ENCODE assay signal across 24 cellular contexts in the genomic region with DNA sequence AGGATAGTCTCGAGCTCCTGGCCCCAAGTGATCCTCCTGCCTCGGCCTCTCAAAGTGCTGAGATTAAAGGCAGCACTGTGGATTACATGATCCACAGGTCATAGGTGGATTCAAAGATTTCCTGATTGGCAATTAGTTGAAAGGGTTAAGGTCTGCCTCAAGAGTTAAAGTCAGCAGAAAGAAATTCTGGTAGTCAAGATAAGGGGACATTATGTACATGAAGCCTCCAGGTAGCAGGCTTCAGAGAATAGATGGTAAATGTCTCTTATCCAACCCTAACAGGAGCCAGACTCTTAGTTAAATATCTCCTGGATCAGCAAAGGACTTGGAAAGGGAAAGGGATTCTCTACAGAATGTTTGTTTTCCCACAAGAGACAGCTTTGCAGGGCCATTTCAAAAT.
"Had no signal": no experiment of that assay in that cellular context is flagged by ENCODE, and none has a peak within 500 bp of the region (broad histone marks: within the 10 kb centered on the region; RNA-seq: fewer than 3 reads in every experiment).

No MANE protein-coding gene starts in this region.

- ATAC-seq: effector memory CD8-positive, alpha-beta T cell; gastrocnemius medialis; left lobe of liver; naive thymus-derived CD8-positive, alpha-beta T cell; sciatic nerve; stimulated activated memory B cell treated with anti-CD40 and anti-IgM and Interleukin-4, amounts not matched to agents 10 μg/mL and 1 μg/mL and 100 μg/mL, for 72 hours; stimulated activated naive CD8-positive, alpha-beta T cell treated with anti-CD3 and anti-CD28 coated beads, Interleukin-15, Interleukin-2, amounts not matched to agents 100 U/mL and 50 U/mL, for 24 hours had no signal

- H3K9me3 ChIP-seq: gastrocnemius medialis, prostate gland, testis, vagina had no signal

- H3K4me1 Mint-ChIP-seq: nephron progenitor cell; stimulated activated memory B cell treated with anti-CD40 and anti-IgM and Interleukin-4, amounts not matched to agents 10 μg/mL and 1 μg/mL and 100 μg/mL, for 72 hours had no signal

- H3K27me3 Mint-ChIP-seq: stimulated activated memory B cell treated with anti-CD40 and anti-IgM and Interleukin-4, amounts not matched to agents 10 μg/mL and 1 μg/mL and 100 μg/mL, for 72 hours had no signal

- H3K27ac ChIP-seq: gastrocnemius medialis, prostate gland, right atrium auricular region, testis, tibial artery, vagina had no signal

- H3K4me1 ChIP-seq: gastrocnemius medialis, prostate gland, right atrium auricular region, testis, tibial artery, vagina had no signal

- H3K36me3 ChIP-seq: gastrocnemius medialis, prostate gland, right atrium auricular region, tibial artery, vagina had no signal

- H3K4me3 Mint-ChIP-seq: effector memory CD8-positive, alpha-beta T cell; naive thymus-derived CD8-positive, alpha-beta T cell; nephron progenitor cell; stimulated activated memory B cell treated with anti-CD40 and anti-IgM and Interleukin-4, amounts not matched to agents 10 μg/mL and 1 μg/mL and 100 μg/mL, for 72 hours had no signal

- H3K36me3 Mint-ChIP-seq: stimulated activated memory B cell treated with anti-CD40 and anti-IgM and Interleukin-4, amounts not matched to agents 10 μg/mL and 1 μg/mL and 100 μg/mL, for 72 hours had no signal

- DNase-seq: cortex of kidney; effector memory CD8-positive, alpha-beta T cell; foreskin fibroblast; gastrocnemius medialis; head of caudate nucleus; kidney; mesenchymal stem cell; midbrain; naive thymus-derived CD8-positive, alpha-beta T cell; nephron progenitor cell; nucleus accumbens; stimulated activated CD4-positive, alpha-beta T cell treated with anti-CD3 and anti-CD28 coated beads, Interleukin-2, amount 100 ng/mL, for 24 hours; stimulated activated CD4-positive, alpha-beta T cell treated with anti-CD3 and anti-CD28 coated beads, Interleukin-4, amount 100 ng/mL, for 24 hours; stimulated activated naive CD8-positive, alpha-beta T cell treated with anti-CD3 and anti-CD28 coated beads, Interleukin-15, Interleukin-2, amounts not matched to agents 100 U/mL and 50 U/mL, for 24 hours; substantia nigra; testis; tibial artery had no signal

- H3K4me3 ChIP-seq: gastrocnemius medialis, lung, prostate gland, right atrium auricular region, testis, tibial artery, vagina had no signal

- H3K27ac Mint-ChIP-seq: effector memory CD8-positive, alpha-beta T cell; nephron progenitor cell; stimulated activated memory B cell treated with anti-CD40 and anti-IgM and Interleukin-4, amounts not matched to agents 10 μg/mL and 1 μg/mL and 100 μg/mL, for 72 hours had no signal

- H3K9me3 Mint-ChIP-seq: effector memory CD8-positive, alpha-beta T cell had no signal

- H3K27me3 ChIP-seq: gastrocnemius medialis, right atrium auricular region, testis, vagina had no signal
